In the genomic region with DNA sequence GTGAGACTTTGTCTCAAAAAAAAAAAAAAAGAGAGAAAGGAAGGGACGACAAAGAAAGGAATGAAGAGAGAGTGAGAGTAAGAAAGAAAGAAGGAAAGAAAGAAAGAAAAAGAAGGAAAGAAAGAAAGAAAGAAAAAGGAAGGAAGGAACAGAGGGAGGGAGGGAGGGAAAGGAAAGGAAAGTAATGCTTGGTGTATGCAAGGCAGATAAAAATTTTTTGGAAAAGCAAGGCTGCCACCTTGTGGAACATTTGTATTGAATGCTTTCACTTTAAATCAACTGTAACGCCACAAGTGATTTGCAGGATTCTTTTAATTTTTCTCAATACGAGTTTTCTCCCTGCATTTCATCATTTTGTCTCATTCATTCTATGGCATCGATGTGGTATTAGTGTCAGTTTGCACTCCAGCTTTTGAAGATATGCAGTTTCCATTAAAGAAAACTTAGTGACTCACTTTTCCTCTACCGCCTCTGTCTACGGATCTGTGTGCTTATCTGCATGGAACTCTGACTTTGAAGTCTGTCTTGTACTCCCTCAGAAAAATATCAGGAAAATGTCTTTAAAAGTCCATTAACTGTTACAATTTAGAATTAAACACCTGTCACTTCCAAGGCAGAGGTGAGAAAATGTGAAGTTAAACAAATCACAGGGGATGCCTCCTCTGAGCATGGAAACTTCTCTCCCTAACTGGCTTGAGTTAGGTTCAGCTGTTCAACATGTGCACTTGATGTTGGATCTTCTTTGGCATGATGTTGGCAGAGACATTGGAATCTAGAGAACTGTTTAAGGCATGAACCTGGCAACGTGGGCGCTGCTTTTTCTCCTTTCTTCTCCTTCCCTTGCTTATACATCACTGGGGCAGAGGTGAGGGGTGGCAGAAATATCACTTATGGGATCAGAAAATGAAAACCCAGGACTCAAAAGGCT, we compare ENCODE assay signal across 8 cellular contexts. TPM values are rescaled to one million over a fixed set of nuclear protein-coding genes. Genes with fewer than 3 reads are reported as not detected.
A peak's percentile ranks its signal among the peaks of the same experiment; 100 is the strongest.
DNase-seq lines count a peak whose midpoint lies in the region; ATAC-seq and TF ChIP-seq lines count a peak whose summit lies in the region.

No MANE protein-coding gene starts in this region.

- intact Hi-C loops in OCI-LY7 (cut with micrococcal nuclease; ENCODE audit: unreplicated experiment) (loop anchor here (2.0 to 5.0 kb wide), 5 partner anchors 302 to 982 kb away; a partner anchor contains a TSS), Right ventricle myocardium superior (cut with DNase I) (loop anchor here (5.0 to 10.0 kb wide), 3 partner anchors 182 to 534 kb away; no protein-coding TSS in a partner anchor), psoas muscle (cut with DNase I) (loop anchor here (2.0 to 5.0 kb wide), 6 partner anchors 182 to 537 kb away; a partner anchor contains a TSS)

- CTCF ChIA-PET in OCI-LY7 (lab: Charles Lee; ENCODE audit: unreplicated experiment), result no interaction called here

- H3K4me3 Mint-ChIP-seq in activated naive CD8-positive, alpha-beta T cell treated with anti-CD3 and anti-CD28 coated beads, Interleukin-2, amount 10 ng/mL, durations not matched to agents 7 days and 5 days, result peak overlapping the region; percentile 43

- no peaks in the 10 kb centered on the region for H3K79me2 ChIP-seq in OCI-LY7 (ENCODE audit: insufficient read depth, low read depth, low read length)

- H3K27me3 Mint-ChIP-seq in activated naive CD8-positive, alpha-beta T cell treated with anti-CD3 and anti-CD28 coated beads, Interleukin-2, amount 10 ng/mL, durations not matched to agents 7 days and 5 days, result peaks cover 11% of the 10 kb centered on the region

- no peak overlapping the region for H3K4me3 ChIP-seq in Jurkat, Clone E6-1 (ENCODE audit: low read length)
- no peak overlapping the region for H3K4me3 ChIP-seq in OCI-LY7 (ENCODE audit: low read depth, low read length, poor library complexity, severe bottlenecking)
- H3K4me3 ChIP-seq in psoas muscle, result peak overlapping the region; percentile 42

- no peaks in the 10 kb centered on the region for H3K36me3 Mint-ChIP-seq in activated naive CD8-positive, alpha-beta T cell treated with anti-CD3 and anti-CD28 coated beads, Interleukin-2, amount 10 ng/mL, durations not matched to agents 7 days and 5 days

- no peak overlapping the region; the same call in 1 of the 2 replicates for H2AFZ ChIP-seq in OCI-LY7 (ENCODE audit: low read length)

- no peak overlapping the region for H3K27ac Mint-ChIP-seq in activated naive CD8-positive, alpha-beta T cell treated with anti-CD3 and anti-CD28 coated beads, Interleukin-2, amount 10 ng/mL, durations not matched to agents 7 days and 5 days

- POLR2A ChIA-PET in OCI-LY7 (lab: Charles Lee), result interaction anchor here (0.5 to 0.6 kb wide), 2 partner anchors 148 to 298 kb away, joined by 3 to 4 read pairs; no protein-coding TSS in a partner anchor
- POLR2A ChIA-PET in activated naive CD8-positive, alpha-beta T cell treated with anti-CD3 and anti-CD28 coated beads, Interleukin-2, amount 10 ng/mL, durations not matched to agents 7 days and 5 days (lab: Charles Lee), result interaction anchor here (1.2 kb wide), 1 partner anchor 123 kb away, joined by 3 read pairs; no protein-coding TSS in a partner anchor

- no TSS peak for BruUV-seq in OCI-LY7 (replicated peaks; lab: Mats Ljungman, UMichigan)

- H3K9me3 ChIP-seq in OCI-LY7 (ENCODE audit: low read length), result no peaks in the 10 kb centered on the region
- no peaks in the 10 kb centered on the region for H3K9me3 ChIP-seq in psoas muscle

- no peaks in the 10 kb centered on the region for H4K20me1 ChIP-seq in OCI-LY7 (ENCODE audit: insufficient read depth, low read length)

- H3K27me3 ChIP-seq in psoas muscle (ENCODE audit: insufficient read depth in 3 of 3, low read length in 2 of 3), result no peaks in the 10 kb centered on the region

- no peaks in the 10 kb centered on the region for H3K36me3 ChIP-seq in OCI-LY7 (ENCODE audit: insufficient read depth, low read length)
- no peaks in the 10 kb centered on the region for H3K36me3 ChIP-seq in psoas muscle (ENCODE audit: insufficient read depth in 1 of 2, low read depth in 1 of 2)

- DNase-seq in GDM1 (lab: John Stamatoyannopoulos, UW) (peak; percentile 64), OCI-LY7 (ENCODE audit: low spot score) (peak; percentile 79), Right ventricle myocardium superior (no peak), psoas muscle (no peak), 8988T (no peak)
- DNase-seq in Jurkat, Clone E6-1 (ENCODE audit: low read depth, low spot score), result peak; percentile 85
- DNase-seq in activated naive CD8-positive, alpha-beta T cell treated with anti-CD3 and anti-CD28 coated beads, Interleukin-2, amount 10 ng/mL, durations not matched to agents 7 days and 5 days, result no peak

- H3K4me2 ChIP-seq in OCI-LY7 (ENCODE audit: low read length), result no peak overlapping the region

- H3K27ac ChIP-seq in OCI-LY7 (ENCODE audit: low read depth, low read length, poor library complexity, severe bottlenecking) (no peak overlapping the region), psoas muscle (peak overlapping the region; percentile 74)

- no peaks in the 10 kb centered on the region for H3K4me1 ChIP-seq in OCI-LY7 (ENCODE audit: insufficient read depth, low read length, poor library complexity, severe bottlenecking)
- H3K4me1 ChIP-seq in psoas muscle, result peaks cover 7% of the 10 kb centered on the region

- WGBS in psoas muscle, 3 donors, result 13 to 15% (median 14%) methylated on average over 8 of the region's 8 CpGs

- TF ChIP-seq CTCF in OCI-LY7 (conservative IDR thresholded peaks at IDR 0.05; ENCODE audit: low read length) (peak; percentile 73), psoas muscle (IDR thresholded peaks at IDR 0.05) (peak; percentile 77)

- no peaks in the 10 kb centered on the region for H3K9me2 ChIP-seq in OCI-LY7 (ENCODE audit: insufficient read depth, low read length)

- no peaks in the 10 kb centered on the region for H3K9me3 Mint-ChIP-seq in activated naive CD8-positive, alpha-beta T cell treated with anti-CD3 and anti-CD28 coated beads, Interleukin-2, amount 10 ng/mL, durations not matched to agents 7 days and 5 days

- peaks cover 10% of the 10 kb centered on the region for H3K4me1 Mint-ChIP-seq in activated naive CD8-positive, alpha-beta T cell treated with anti-CD3 and anti-CD28 coated beads, Interleukin-2, amount 10 ng/mL, durations not matched to agents 7 days and 5 days

- peak; percentile 50 for ATAC-seq in activated naive CD8-positive, alpha-beta T cell treated with anti-CD3 and anti-CD28 coated beads, Interleukin-2, amount 10 ng/mL, durations not matched to agents 7 days and 5 days (ENCODE audit: low read depth)
- peak; percentile 78 for ATAC-seq in Right ventricle myocardium superior (ENCODE audit: poor library complexity)
- ATAC-seq in psoas muscle, result peak; percentile 36 to 66 (median 61)
- ATAC-seq in GM21526 (IDR thresholded peaks at IDR 0.05; ENCODE audit: low FRiP score, unreplicated experiment), result no peak

RNA-seq across cellular contexts. Expression of a gene that starts 20.0 kb away (rescaled TPM):
- polyA plus RNA-seq in Jurkat, Clone E6-1 (2012; ENCODE audit: insufficient read depth, insufficient read length), result 30.0 TPM
- 37.1 and 39.6 TPM in 2 replicates for total RNA-seq in OCI-LY7 (2014; rRNA removed; shearing (Covaris generic))
- 54.4 and 60.1 TPM in 2 replicates for total RNA-seq in OCI-LY7 (2022)
- total RNA-seq in activated naive CD8-positive, alpha-beta T cell treated with anti-CD3 and anti-CD28 coated beads, Interleukin-2, amount 10 ng/mL, durations not matched to agents 7 days and 5 days, result 10 to 100 TPM; 78.9 to 99.9 TPM
- total RNA-seq in Right ventricle myocardium superior, result 12.6 TPM
- total RNA-seq in psoas muscle, result 10 to 100 TPM; 10.8 to 16.9 (median 15.0) TPM
- polyA plus RNA-seq in psoas muscle, result 10 to 100 TPM in 1 of 3 donors, 1 to 10 TPM in 2; 4.1 to 11.5 (median 6.7) TPM

Comparison
In these comparisons a context has a peak if more than half of its experiments do, and no peak if none do; other contexts are left out.
1. DNase-seq: peak in GDM1 (single experiment), Jurkat, Clone E6-1 (single experiment) and OCI-LY7 (single experiment); none in activated naive CD8-positive, alpha-beta T cell treated with anti-CD3 and anti-CD28 coated beads, Interleukin-2, amount 10 ng/mL, durations not matched to agents 7 days and 5 days (single experiment), Right ventricle myocardium superior (single experiment), psoas muscle (0 of 2) and 8988T (single experiment).